1 cellular context compared by ENCODE assay signal in the genomic region with DNA sequence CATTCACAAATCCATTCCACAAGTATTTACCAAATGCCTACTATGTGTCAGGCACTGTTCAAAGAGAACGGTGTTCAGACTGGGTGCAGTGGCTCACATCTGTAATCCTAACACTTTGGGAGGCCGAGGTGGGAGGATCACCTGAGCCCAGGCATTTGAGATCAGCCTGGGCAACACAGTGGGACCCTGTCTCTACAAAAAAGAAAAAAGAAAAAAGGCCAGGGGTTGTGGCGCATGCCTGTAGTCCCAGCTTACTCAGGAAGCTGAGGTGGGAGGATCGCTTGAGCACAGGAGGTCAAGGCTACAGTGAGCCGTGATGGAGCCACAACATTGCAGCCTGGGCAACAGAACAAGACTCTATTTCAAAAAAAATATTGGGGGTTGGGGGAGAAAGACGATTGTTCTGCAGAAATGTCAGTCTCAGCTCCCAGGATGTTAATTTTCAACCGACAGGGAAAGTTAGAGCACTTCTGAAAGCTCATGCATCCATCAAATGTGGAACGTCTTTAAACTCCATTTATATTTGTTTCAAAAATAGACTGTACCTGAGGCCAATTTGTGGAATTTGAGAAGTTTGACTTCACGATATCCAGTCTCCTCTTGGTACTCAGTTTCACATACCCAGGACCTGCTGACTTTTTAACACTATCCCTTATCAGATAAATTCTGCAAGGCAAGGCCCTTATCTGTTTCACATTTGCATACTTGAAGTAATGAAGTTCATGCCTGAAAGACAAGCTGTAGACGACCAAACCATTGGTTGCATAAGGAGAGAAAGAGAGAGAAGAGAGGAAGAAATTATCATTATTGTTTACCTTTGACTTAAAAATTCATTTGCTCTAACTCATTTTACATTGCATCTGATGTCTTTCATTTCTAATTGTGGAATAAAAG.
TF ChIP-seq lines count a peak whose summit lies in the region.

No MANE protein-coding gene starts in this region.

TF ChIP-seq in HepG2, 621 proteins besides CTCF, POLR2A, EP300 and RAD21 (continued from another document and continues in another):
- TF ChIP-seq ZNF318 (CRISPR knock-in tag; IDR thresholded peaks at IDR 0.05) = no peak
- no peak for TF ChIP-seq GTF2F1 (IDR thresholded peaks at IDR 0.05; ENCODE audit: low read length)
- no peak for TF ChIP-seq HIVEP1 (CRISPR knock-in tag; IDR thresholded peaks at IDR 0.05)
- TF ChIP-seq CREM (IDR thresholded peaks at IDR 0.05) = 0 out of 2 replicates have a peak, but pooled peaks have one; percentile 17
- no peak for TF ChIP-seq CREM (CRISPR knock-in tag; IDR thresholded peaks at IDR 0.05)
- peak; percentile 61; the same call in 1 of the 2 replicates for TF ChIP-seq ZBTB38 (CRISPR knock-in tag; IDR thresholded peaks at IDR 0.05)
- no peak for TF ChIP-seq ZSCAN20 (CRISPR knock-in tag; IDR thresholded peaks at IDR 0.05; ENCODE audit: borderline replicate concordance)
- no peak for TF ChIP-seq ZNF280B (CRISPR knock-in tag; IDR thresholded peaks at IDR 0.05; ENCODE audit: borderline replicate concordance)
- no peak for TF ChIP-seq MTF1 (CRISPR knock-in tag; IDR thresholded peaks at IDR 0.05)
- TF ChIP-seq TP53 (CRISPR knock-in tag; conservative IDR thresholded peaks at IDR 0.05) = no peak
- TF ChIP-seq ZNF558 (CRISPR knock-in tag; IDR thresholded peaks at IDR 0.05; ENCODE audit: borderline replicate concordance) = no peak
- no peak for TF ChIP-seq NCOA5 (CRISPR knock-in tag; IDR thresholded peaks at IDR 0.05)
- TF ChIP-seq FOSL1 (CRISPR knock-in tag; IDR thresholded peaks at IDR 0.05; ENCODE audit: borderline replicate concordance) = no peak
- no peak for TF ChIP-seq SP1 (IDR thresholded peaks at IDR 0.05)
- no peak for TF ChIP-seq SP1 (CRISPR knock-in tag; IDR thresholded peaks at IDR 0.05)
- TF ChIP-seq ZNF564 (CRISPR knock-in tag; IDR thresholded peaks at IDR 0.05) = no peak
- peak; percentile 75 for TF ChIP-seq TEAD3 (CRISPR knock-in tag; optimal IDR thresholded peaks at IDR 0.05; ENCODE audit: borderline replicate concordance)
- 0 out of 2 replicates have a peak, but pooled peaks have one; percentile 10 for TF ChIP-seq DMAP1 (CRISPR knock-in tag; IDR thresholded peaks at IDR 0.05)
- TF ChIP-seq HDAC2 (CRISPR knock-in tag; IDR thresholded peaks at IDR 0.05) = peak; percentile 55
- TF ChIP-seq KLF11 (CRISPR knock-in tag; IDR thresholded peaks at IDR 0.05) = no peak
- TF ChIP-seq ZNF616 (CRISPR knock-in tag; IDR thresholded peaks at IDR 0.05; ENCODE audit: low read depth) = no peak
- TF ChIP-seq HNF4G (IDR thresholded peaks at IDR 0.05; ENCODE audit: borderline replicate concordance, low read depth, low read length) = peak; percentile 35; the same call in 1 of the 2 replicates
- TF ChIP-seq HNF4G (CRISPR knock-in tag; IDR thresholded peaks at IDR 0.05; ENCODE audit: borderline replicate concordance, low read depth) = no peak
- no peak for TF ChIP-seq MEIS1 (CRISPR knock-in tag; IDR thresholded peaks at IDR 0.05; ENCODE audit: borderline replicate concordance)
- TF ChIP-seq THAP11 (CRISPR knock-in tag; IDR thresholded peaks at IDR 0.05) = peak; percentile 12; the same call in 1 of the 2 replicates
- TF ChIP-seq FOXO1 (CRISPR knock-in tag; IDR thresholded peaks at IDR 0.05) = peak; percentile 59; the same call in 1 of the 2 replicates
- TF ChIP-seq, protein P1, sequence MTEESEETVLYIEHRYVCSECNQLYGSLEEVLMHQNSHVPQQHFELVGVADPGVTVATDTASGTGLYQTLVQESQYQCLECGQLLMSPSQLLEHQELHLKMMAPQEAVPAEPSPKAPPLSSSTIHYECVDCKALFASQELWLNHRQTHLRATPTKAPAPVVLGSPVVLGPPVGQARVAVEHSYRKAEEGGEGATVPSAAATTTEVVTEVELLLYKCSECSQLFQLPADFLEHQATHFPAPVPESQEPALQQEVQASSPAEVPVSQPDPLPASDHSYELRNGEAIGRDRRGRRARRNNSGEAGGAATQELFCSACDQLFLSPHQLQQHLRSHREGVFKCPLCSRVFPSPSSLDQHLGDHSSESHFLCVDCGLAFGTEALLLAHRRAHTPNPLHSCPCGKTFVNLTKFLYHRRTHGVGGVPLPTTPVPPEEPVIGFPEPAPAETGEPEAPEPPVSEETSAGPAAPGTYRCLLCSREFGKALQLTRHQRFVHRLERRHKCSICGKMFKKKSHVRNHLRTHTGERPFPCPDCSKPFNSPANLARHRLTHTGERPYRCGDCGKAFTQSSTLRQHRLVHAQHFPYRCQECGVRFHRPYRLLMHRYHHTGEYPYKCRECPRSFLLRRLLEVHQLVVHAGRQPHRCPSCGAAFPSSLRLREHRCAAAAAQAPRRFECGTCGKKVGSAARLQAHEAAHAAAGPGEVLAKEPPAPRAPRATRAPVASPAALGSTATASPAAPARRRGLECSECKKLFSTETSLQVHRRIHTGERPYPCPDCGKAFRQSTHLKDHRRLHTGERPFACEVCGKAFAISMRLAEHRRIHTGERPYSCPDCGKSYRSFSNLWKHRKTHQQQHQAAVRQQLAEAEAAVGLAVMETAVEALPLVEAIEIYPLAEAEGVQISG (CRISPR knock-in tag; IDR thresholded peaks at IDR 0.05) = peak; percentile 42; the same call in 1 of the 2 replicates
- TF ChIP-seq EEA1 (CRISPR knock-in tag; IDR thresholded peaks at IDR 0.05; ENCODE audit: borderline replicate concordance) = no peak
- peak; percentile 49; the same call in 1 of the 2 replicates for TF ChIP-seq MIXL1 (CRISPR knock-in tag; IDR thresholded peaks at IDR 0.05)
- TF ChIP-seq ZNF224 (CRISPR knock-in tag; IDR thresholded peaks at IDR 0.05) = no peak
- no peak for TF ChIP-seq JARID2 (CRISPR knock-in tag; IDR thresholded peaks at IDR 0.05; ENCODE audit: insufficient replicate concordance)
- no peak for TF ChIP-seq ZSCAN30 (CRISPR knock-in tag; IDR thresholded peaks at IDR 0.05)
- no peak for TF ChIP-seq ZNF232 (CRISPR knock-in tag; IDR thresholded peaks at IDR 0.05; ENCODE audit: borderline replicate concordance)
- TF ChIP-seq CBX2 (IDR thresholded peaks at IDR 0.05; ENCODE audit: low read depth, low read length) = no peak
- TF ChIP-seq CBX2 (CRISPR knock-in tag; IDR thresholded peaks at IDR 0.05; ENCODE audit: low read depth) = no peak
- TF ChIP-seq ARID4A (CRISPR knock-in tag; IDR thresholded peaks at IDR 0.05; ENCODE audit: borderline replicate concordance) = no peak
- TF ChIP-seq SATB2 (CRISPR knock-in tag; IDR thresholded peaks at IDR 0.05) = no peak
- TF ChIP-seq U2AF2 (IDR thresholded peaks at IDR 0.05; ENCODE audit: low read depth, low read length) = no peak
- no peak for TF ChIP-seq FLYWCH1 (CRISPR knock-in tag; IDR thresholded peaks at IDR 0.05)
- peak; percentile 98 for TF ChIP-seq ZMYM3 (CRISPR knock-in tag; IDR thresholded peaks at IDR 0.05)
- no peak for TF ChIP-seq GABPB1 (CRISPR knock-in tag; IDR thresholded peaks at IDR 0.05)
- TF ChIP-seq ZNF230 (CRISPR knock-in tag; IDR thresholded peaks at IDR 0.05) = no peak
